9 cellular contexts compared by ENCODE assay signal in genomic region chr16:4679156-4679853, GRCh38. TPM values are rescaled to one million over a fixed set of nuclear protein-coding genes. Genes with fewer than 3 reads are reported as not detected.
DNase-seq lines count a peak whose midpoint lies in the region; ATAC-seq, FAIRE-seq and TF ChIP-seq lines count a peak whose summit lies in the region.
"Had no signal": no experiment of that assay in that cellular context is flagged by ENCODE, and none has a peak within 500 bp of the region (broad histone marks: within the 10 kb centered on the region; RNA-seq: fewer than 3 reads in every experiment).

No MANE protein-coding gene starts in this region.

- peak overlapping the region; percentile 90 for H3K27ac Mint-ChIP-seq in stimulated activated naive CD8-positive, alpha-beta T cell treated with anti-CD3 and anti-CD28 coated beads, Interleukin-15, Interleukin-2, amounts not matched to agents 100 ng/mL and 50 ng/mL, for 24 hours

- H4K5ac ChIP-seq in H1 (ENCODE audit: insufficient read length, low read depth, low read length) = no peak overlapping the region

- no peaks in the 10 kb centered on the region for H3K9me3 Mint-ChIP-seq in stimulated activated naive CD8-positive, alpha-beta T cell treated with anti-CD3 and anti-CD28 coated beads, Interleukin-15, Interleukin-2, amounts not matched to agents 100 ng/mL and 50 ng/mL, for 24 hours

- no peak overlapping the region for H3K56ac ChIP-seq in H1 (replicated peaks; ENCODE audit: insufficient read length, low read depth, low read length)

- H3K4ac ChIP-seq in H1 (replicated peaks; ENCODE audit: insufficient read length, low read depth, low read length) = no peak overlapping the region

- H3K27me3 Mint-ChIP-seq in stimulated activated naive CD8-positive, alpha-beta T cell treated with anti-CD3 and anti-CD28 coated beads, Interleukin-15, Interleukin-2, amounts not matched to agents 100 ng/mL and 50 ng/mL, for 24 hours = no peaks in the 10 kb centered on the region

- peaks cover 7% of the 10 kb centered on the region for H3K36me3 Mint-ChIP-seq in stimulated activated naive CD8-positive, alpha-beta T cell treated with anti-CD3 and anti-CD28 coated beads, Interleukin-15, Interleukin-2, amounts not matched to agents 100 ng/mL and 50 ng/mL, for 24 hours (ENCODE audit: low read depth)

- peaks cover 0 to 3% (median under 1%) of the 10 kb centered on the region in 4 experiments; a peak in 3 of 7 replicates for H3K4me1 ChIP-seq in H1 (replicated peaks in 1 of 4; ENCODE audit: control insufficient read depth in 3 of 4, insufficient read depth in 4 of 4, low read length in 3 of 4)
- H3K4me1 ChIP-seq in muscle layer of duodenum (ENCODE audit: control insufficient read depth in 1 of 2, insufficient read depth in 2 of 2, low read length in 2 of 2) = peaks cover 0 to 5% of the 10 kb centered on the region in 2 donors
- peaks cover 26% of the 10 kb centered on the region for H3K4me1 ChIP-seq in vagina

- H3K36me3 ChIP-seq in H1 (ENCODE audit: control insufficient read depth in 2 of 4, insufficient read depth in 4 of 4, low read length in 3 of 4) (peaks cover 0 to 14% (median 5%) of the 10 kb centered on the region in 4 experiments; a peak in 4 of 8 replicates), muscle layer of duodenum (ENCODE audit: control insufficient read depth in 1 of 2, insufficient read depth in 2 of 2, low read length in 2 of 2) (peaks cover 3 to 81% of the 10 kb centered on the region in 2 donors), vagina (peaks cover 0 to 26% of the 10 kb centered on the region in 2 donors)

- H3K4me3 Mint-ChIP-seq in stimulated activated naive CD8-positive, alpha-beta T cell treated with anti-CD3 and anti-CD28 coated beads, Interleukin-15, Interleukin-2, amounts not matched to agents 100 ng/mL and 50 ng/mL, for 24 hours = no peak overlapping the region

- H3K4me1 Mint-ChIP-seq in stimulated activated naive CD8-positive, alpha-beta T cell treated with anti-CD3 and anti-CD28 coated beads, Interleukin-15, Interleukin-2, amounts not matched to agents 100 ng/mL and 50 ng/mL, for 24 hours (ENCODE audit: low read depth) = peaks cover 45% of the 10 kb centered on the region

- CTCF ChIA-PET in H1 (lab: Charles Lee; ENCODE audit: partially characterized antibody) = interaction anchor here (0.5 to 2.7 kb wide), 3 partner anchors 12 to 51 kb away, joined by 3 to 5 read pairs (median 4); no protein-coding TSS in a partner anchor

- peaks cover 3 to 12% of the 10 kb centered on the region in 2 experiments for H4K20me1 ChIP-seq in H1 (replicated peaks in 1 of 2; ENCODE audit: control insufficient read depth in 1 of 2, insufficient read depth in 2 of 2, low read length in 2 of 2)

- no peak overlapping the region for H3K14ac ChIP-seq in H1 (ENCODE audit: insufficient read length)

- no peak overlapping the region for H3K18ac ChIP-seq in H1 (ENCODE audit: extremely low read depth, low read length)

- H3K79me2 ChIP-seq in H1 (ENCODE audit: control insufficient read depth in 1 of 2, insufficient read depth in 2 of 2, low read length in 2 of 2) = no peaks in the 10 kb centered on the region

- no peak for ATAC-seq in stimulated activated naive CD8-positive, alpha-beta T cell treated with anti-CD3 and anti-CD28 coated beads, Interleukin-15, Interleukin-2, amounts not matched to agents 100 U/mL and 50 U/mL, for 24 hours

- H3K9me3 ChIP-seq in H1 (ENCODE audit: insufficient read depth in 2 of 2, low read depth in 1 of 2, low read length in 1 of 2) (no peaks in the 10 kb centered on the region), muscle layer of duodenum (ENCODE audit: control insufficient read depth in 1 of 2, low read length in 2 of 2) (no peaks in the 10 kb centered on the region), vagina (no peaks in the 10 kb centered on the region)

- no peak for DNase-seq in stimulated activated naive CD8-positive, alpha-beta T cell treated with anti-CD3 and anti-CD28 coated beads, Interleukin-15, Interleukin-2, amounts not matched to agents 100 U/mL and 50 U/mL, for 24 hours
- DNase-seq in H1 (ENCODE audit: low read depth in 1 of 2, low spot score in 2 of 2) = no peak
- DNase-seq in vagina (ENCODE audit: extremely low spot score in 2 of 2) = no peak
- no peak for DNase-seq in EL
- DNase-seq in DMS153 (lab: John Stamatoyannopoulos, UW) = no peak
- DNase-seq in dedifferentiated amniotic fluid mesenchymal stem cell (ENCODE audit: extremely low spot score) = no peak
- DNase-seq: activated CD4-positive, alpha-beta T cell treated with anti-CD3 and anti-CD28 coated beads for 4 hours had no signal

- no peak overlapping the region for H2BK15ac ChIP-seq in H1 (ENCODE audit: low read length)

- no peak overlapping the region for H2BK5ac ChIP-seq in H1 (ENCODE audit: low read depth, low read length)

- H3K4me2 ChIP-seq in H1 (ENCODE audit: insufficient read depth in 1 of 2, low read depth in 2 of 2, low read length in 2 of 2) = no peak overlapping the region

- H3K79me1 ChIP-seq in H1 (ENCODE audit: low read depth, low read length) = peaks cover 4% of the 10 kb centered on the region; the same call in 1 of the 2 replicates

- no peak for TF ChIP-seq EP300 in H1 (IDR thresholded peaks at IDR 0.05; ENCODE audit: borderline replicate concordance in 1 of 2, low read depth in 2 of 2, low read length in 2 of 2)

- H3K27me3 ChIP-seq in H1 (replicated peaks in 1 of 4; ENCODE audit: control insufficient read depth in 3 of 4, extremely low read depth in 1 of 4, insufficient read depth in 3 of 4, low read length in 3 of 4) = no peaks in the 10 kb centered on the region
- H3K27me3 ChIP-seq in muscle layer of duodenum (ENCODE audit: low read depth, low read length) = no peaks in the 10 kb centered on the region
- no peaks in the 10 kb centered on the region for H3K27me3 ChIP-seq in vagina

- no peak overlapping the region for H2BK12ac ChIP-seq in H1 (ENCODE audit: low read depth, low read length)

- POLR2A ChIA-PET in H1 (lab: Charles Lee; ENCODE audit: partially characterized antibody) = interaction anchor here (1.3 kb wide), 1 partner anchor 13 kb away, joined by 5 read pairs; no protein-coding TSS in a partner anchor

- H4K8ac ChIP-seq in H1 (ENCODE audit: extremely low read depth, insufficient read depth, low read length) = peak overlapping the region; percentile 57; the same call in 1 of the 2 replicates

- no peaks in the 10 kb centered on the region for H3K23me2 ChIP-seq in H1 (ENCODE audit: low read depth, low read length)

- TF ChIP-seq RAD21 in H1 (IDR thresholded peaks at IDR 0.05 in 1 of 2, conservative IDR thresholded peaks at IDR 0.05 in 1 of 2; ENCODE audit: low read depth in 2 of 2, low read length in 2 of 2) = no peak

- no peak overlapping the region for H2BK20ac ChIP-seq in H1 (ENCODE audit: low read length)

- H3K23ac ChIP-seq in H1 (ENCODE audit: insufficient read length) = no peak overlapping the region

- intact Hi-C loops in vagina (cut with DNase I) = no loop called here

- no peak overlapping the region for H3K27ac ChIP-seq in H1 (ENCODE audit: low read depth, low read length)
- H3K27ac ChIP-seq in muscle layer of duodenum (ENCODE audit: low read length) = peak overlapping the region; percentile 77
- peak overlapping the region; percentile 85 for H3K27ac ChIP-seq in vagina

- 89% methylated on average over 13 of the region's 20 CpGs; no CpG with 5 or more reads in 1 of the 2 experiments for WGBS in H1 (ENCODE audit: extremely low coverage in 1 of 2, insufficient coverage in 1 of 2, insufficient read length in 1 of 2, insufficient replicate concordance in 2 of 2, low coverage in 1 of 2, low lambda C conversion rate in 2 of 2, missing lambda C conversion rate in 1 of 2), 2 experiments

- FAIRE-seq in H1 (lab: Jason Lieb, UNC) = no peak

- H3K4me3 ChIP-seq in H1 (ENCODE audit: extremely low read depth in 1 of 4, insufficient read depth in 2 of 4, low read depth in 3 of 4, low read length in 4 of 4) = no peak overlapping the region
- peak overlapping the region in 1 of 2 donors; percentile 38 for H3K4me3 ChIP-seq in muscle layer of duodenum (ENCODE audit: low read depth in 1 of 2, low read length in 2 of 2)
- H3K4me3 ChIP-seq in vagina = peak overlapping the region; percentile 35 to 43

- H2AFZ ChIP-seq in H1 (ENCODE audit: low read length) = no peak overlapping the region

- TF ChIP-seq POLR2A in H1 (IDR thresholded peaks at IDR 0.05; ENCODE audit: control extremely low read depth in 1 of 2, low read depth in 2 of 2, low read length in 2 of 2) (no peak), vagina (IDR thresholded peaks at IDR 0.05) (no peak)

- TF ChIP-seq CTCF in H1 (IDR thresholded peaks at IDR 0.05; ENCODE audit: control extremely low read depth in 1 of 3, insufficient read depth in 1 of 3, low read depth in 1 of 3, low read length in 3 of 3) (no peak), vagina (IDR thresholded peaks at IDR 0.05) (no peak)

- no peak overlapping the region for H4K91ac ChIP-seq in H1 (replicated peaks; ENCODE audit: insufficient read length, low read length)

- no peak overlapping the region for H3K9ac ChIP-seq in H1 (replicated peaks in 1 of 4; ENCODE audit: extremely low read depth in 1 of 4, low read depth in 3 of 4, low read length in 3 of 4)

- H2AK5ac ChIP-seq in H1 (ENCODE audit: low read depth, low read length) = no peak overlapping the region

- no peak overlapping the region for H2BK120ac ChIP-seq in H1 (replicated peaks; ENCODE audit: low read depth, low read length)

RNA-seq across cellular contexts. Expression of gene NUDT16L1, which starts 14.1 kb away (rescaled TPM):
- total RNA-seq in H1 (2021; fragmentation: NEBNext Ultra II Directional; extraction: Animal tissue kit (Norgen Biotek cat#: 25700)) = 34.8 and 41.3 TPM in 2 replicates
- 77.3 and 112 TPM in 2 replicates for polyA plus RNA-seq in H1 (2011; rRNA removed)
- polyA plus RNA-seq in H1 (2011; cell fraction: cytosol; rRNA removed) = 77.8 TPM
- 64.0 TPM for polyA plus RNA-seq in H1 (2011; cell fraction: nucleus; rRNA removed)
- polyA plus RNA-seq in H1 (2012, experiment 1 of 2) = 29.6 to 40.8 TPM (median 37.5 TPM) in 4 replicates
- polyA plus RNA-seq in H1 (2012, experiment 2 of 2) = 45.2 TPM
- polyA plus RNA-seq in H1 (2013, experiment 1 of 2) = 21.6 TPM
- polyA plus RNA-seq in H1 (2013, experiment 2 of 2) = 20.8 TPM
- polyA minus RNA-seq in H1 (2011; rRNA and poly(A)+ RNA removed) = 11.7 and 13.1 TPM in 2 replicates
- 23.3 TPM for polyA minus RNA-seq in H1 (2011; cell fraction: cytosol; rRNA and poly(A)+ RNA removed)
- polyA minus RNA-seq in H1 (2011; cell fraction: nucleus; rRNA and poly(A)+ RNA removed) = 22.2 TPM
- total RNA-seq in vagina = 28.5 TPM

RNA-seq across cellular contexts. Expression of gene MGRN1, which starts 54.7 kb away (rescaled TPM):
- total RNA-seq in H1 (2021; fragmentation: NEBNext Ultra II Directional; extraction: Animal tissue kit (Norgen Biotek cat#: 25700)) = 79.4 and 82.3 TPM in 2 replicates
- 15.0 and 30.1 TPM in 2 replicates for polyA plus RNA-seq in H1 (2011; rRNA removed)
- 12.4 TPM for polyA plus RNA-seq in H1 (2011; cell fraction: cytosol; rRNA removed)
- polyA plus RNA-seq in H1 (2011; cell fraction: nucleus; rRNA removed) = 33.9 TPM
- 39.5 to 72.9 TPM (median 65.4 TPM) in 4 replicates for polyA plus RNA-seq in H1 (2012, experiment 1 of 2)
- 52.0 TPM for polyA plus RNA-seq in H1 (2012, experiment 2 of 2)
- 46.7 TPM for polyA plus RNA-seq in H1 (2013, experiment 1 of 2)
- 47.1 TPM for polyA plus RNA-seq in H1 (2013, experiment 2 of 2)
- 17.9 and 22.6 TPM in 2 replicates for polyA minus RNA-seq in H1 (2011; rRNA and poly(A)+ RNA removed)
- 30.4 TPM for polyA minus RNA-seq in H1 (2011; cell fraction: cytosol; rRNA and poly(A)+ RNA removed)
- 30.7 TPM for polyA minus RNA-seq in H1 (2011; cell fraction: nucleus; rRNA and poly(A)+ RNA removed)
- total RNA-seq in vagina = 40.8 TPM

RNA-seq across cellular contexts. Expression of gene ANKS3, which starts 54.8 kb away (rescaled TPM):
- total RNA-seq in H1 (2021; fragmentation: NEBNext Ultra II Directional; extraction: Animal tissue kit (Norgen Biotek cat#: 25700)) = 23.9 and 27.5 TPM in 2 replicates
- polyA plus RNA-seq in H1 (2011; rRNA removed) = 15.5 and 23.9 TPM in 2 replicates
- 25.6 TPM for polyA plus RNA-seq in H1 (2011; cell fraction: cytosol; rRNA removed)
- 58.7 TPM for polyA plus RNA-seq in H1 (2011; cell fraction: nucleus; rRNA removed)
- polyA plus RNA-seq in H1 (2012, experiment 1 of 2) = 14.0 to 22.5 TPM (median 21.4 TPM) in 4 replicates
- polyA plus RNA-seq in H1 (2012, experiment 2 of 2) = 9.9 TPM
- polyA plus RNA-seq in H1 (2013, experiment 1 of 2) = 12.8 TPM
- polyA plus RNA-seq in H1 (2013, experiment 2 of 2) = 10.2 TPM
- 23.7 and 24.2 TPM in 2 replicates for polyA minus RNA-seq in H1 (2011; rRNA and poly(A)+ RNA removed)
- polyA minus RNA-seq in H1 (2011; cell fraction: cytosol; rRNA and poly(A)+ RNA removed) = 13.2 TPM
- polyA minus RNA-seq in H1 (2011; cell fraction: nucleus; rRNA and poly(A)+ RNA removed) = 30.4 TPM
- total RNA-seq in vagina = 25.3 TPM

RNA-seq across cellular contexts. Expression of gene DNAAF8, which starts 55.0 kb away (rescaled TPM):
- 0.17 TPM in 1 of 2 replicates, not detected in the other for total RNA-seq in H1 (2021; fragmentation: NEBNext Ultra II Directional; extraction: Animal tissue kit (Norgen Biotek cat#: 25700))
- polyA plus RNA-seq in H1 (2011; rRNA removed) = 0.39 and 0.58 TPM in 2 replicates
- polyA plus RNA-seq in H1 (2011; cell fraction: cytosol; rRNA removed) = 0.35 TPM
- 0.58 TPM for polyA plus RNA-seq in H1 (2011; cell fraction: nucleus; rRNA removed)
- polyA plus RNA-seq in H1 (2012, experiment 1 of 2) = 0.13 to 0.75 TPM (median 0.35 TPM) in 4 replicates
- 0.25 TPM for polyA plus RNA-seq in H1 (2012, experiment 2 of 2)
- 0.24 TPM for polyA plus RNA-seq in H1 (2013, experiment 1 of 2)
- polyA plus RNA-seq in H1 (2013, experiment 2 of 2) = 0.15 TPM
- 0.28 TPM in 1 of 2 replicates, not detected in the other for polyA minus RNA-seq in H1 (2011; rRNA and poly(A)+ RNA removed)
- not detected for polyA minus RNA-seq in H1 (2011; cell fraction: cytosol; rRNA and poly(A)+ RNA removed)
- 0.50 TPM for polyA minus RNA-seq in H1 (2011; cell fraction: nucleus; rRNA and poly(A)+ RNA removed)
- total RNA-seq in vagina = not detected

Comparison
In these comparisons a context has a peak if more than half of its experiments do, and no peak if none do; other contexts are left out.
1. H3K4me3 ChIP-seq: peak in vagina (2 of 2); none in H1 (0 of 4).